ENCODE assay signal across 11 cellular contexts in genomic region chr6:82022614-82023102, GRCh38.
DNase-seq lines count a peak whose midpoint lies in the region; ATAC-seq and TF ChIP-seq lines count a peak whose summit lies in the region.
"Had no signal": no experiment of that assay in that cellular context is flagged by ENCODE, and none has a peak within 500 bp of the region (broad histone marks: within the 10 kb centered on the region; RNA-seq: fewer than 3 reads in every experiment).

No MANE protein-coding gene starts in this region.

- no peaks in the 10 kb centered on the region for H3K36me3 ChIP-seq in HEK293 (ENCODE audit: control insufficient read depth in 2 of 2, insufficient read depth in 1 of 2, low read length in 2 of 2)

- no peak overlapping the region for H3K27ac Mint-ChIP-seq in WTC11
- H3K27ac Mint-ChIP-seq in activated CD4-positive, alpha-beta memory T cell treated with anti-CD3 and anti-CD28 coated beads, Interleukin-2, amount 10 ng/mL, durations not matched to agents 7 days and 5 days: no peak overlapping the region
- H3K27ac Mint-ChIP-seq: activated CD8-positive, alpha-beta T cell treated with anti-CD3 and anti-CD28 coated beads, Interleukin-2, amount 10 ng/mL, durations not matched to agents 7 days and 5 days had no signal

- no peak overlapping the region for H3K4me3 Mint-ChIP-seq in WTC11
- H3K4me3 Mint-ChIP-seq in activated CD4-positive, alpha-beta memory T cell treated with anti-CD3 and anti-CD28 coated beads, Interleukin-2, amount 10 ng/mL, durations not matched to agents 7 days and 5 days: no peak overlapping the region
- H3K4me3 Mint-ChIP-seq: activated CD8-positive, alpha-beta T cell treated with anti-CD3 and anti-CD28 coated beads, Interleukin-2, amount 10 ng/mL, durations not matched to agents 7 days and 5 days had no signal

- H3K4me1 ChIP-seq in HEK293 (ENCODE audit: control insufficient read depth, insufficient read depth, low read length): no peaks in the 10 kb centered on the region
- H3K4me1 ChIP-seq: psoas muscle had no signal

- no peak for TF ChIP-seq CTCF in HEK293 (tag by site-specific recombination; IDR thresholded peaks at IDR 0.05)
- no peak for TF ChIP-seq CTCF in WTC11 (IDR thresholded peaks at IDR 0.05)

- H3K27me3 Mint-ChIP-seq in WTC11 (ENCODE audit: low read depth): no peaks in the 10 kb centered on the region
- H3K27me3 Mint-ChIP-seq in activated CD4-positive, alpha-beta memory T cell treated with anti-CD3 and anti-CD28 coated beads, Interleukin-2, amount 10 ng/mL, durations not matched to agents 7 days and 5 days: no peaks in the 10 kb centered on the region

- no peaks in the 10 kb centered on the region for H3K36me3 Mint-ChIP-seq in WTC11
- H3K36me3 Mint-ChIP-seq in activated CD4-positive, alpha-beta memory T cell treated with anti-CD3 and anti-CD28 coated beads, Interleukin-2, amount 10 ng/mL, durations not matched to agents 7 days and 5 days (ENCODE audit: low read depth): no peaks in the 10 kb centered on the region

- H3K9me3 Mint-ChIP-seq in WTC11: no peaks in the 10 kb centered on the region
- no peaks in the 10 kb centered on the region for H3K9me3 Mint-ChIP-seq in activated CD4-positive, alpha-beta memory T cell treated with anti-CD3 and anti-CD28 coated beads, Interleukin-2, amount 10 ng/mL, durations not matched to agents 7 days and 5 days

- no peak overlapping the region for H3K27ac ChIP-seq in HEK293 (ENCODE audit: extremely low read depth, low read depth, low read length)
- H3K27ac ChIP-seq: psoas muscle had no signal

- POLR2A ChIA-PET in HEK293 (lab: Yijun Ruan, JAX) (interaction anchor here (0.6 kb wide), 1 partner anchor 270 kb away, joined by 10 read pairs; the partner anchor contains the start of gene TENT5A), WTC11 (lab: Charles Lee) (no interaction called here)
- POLR2A ChIA-PET in activated CD4-positive, alpha-beta memory T cell treated with anti-CD3 and anti-CD28 coated beads, Interleukin-2, amount 10 ng/mL, durations not matched to agents 7 days and 5 days (lab: Charles Lee): no interaction called here

- DNase-seq in WTC11 (ENCODE audit: low spot score) (no peak), foreskin melanocyte (peak; percentile 70), skeletal muscle cell (ENCODE audit: low read depth) (peak; percentile 60), RPMI8226 (no peak), HUDEP-2 (lab: John Stamatoyannopoulos, UW; ENCODE audit: unreplicated experiment in 76 of 76) (no peak)
- no peak for DNase-seq in stimulated activated CD4-positive, alpha-beta T cell treated with anti-CD3 and anti-CD28 coated beads, Interleukin-4, amount 100 ng/mL, for 24 hours
- DNase-seq in activated CD4-positive, alpha-beta memory T cell treated with anti-CD3 and anti-CD28 coated beads, Interleukin-2, amount 10 ng/mL, durations not matched to agents 7 days and 5 days: no peak
- DNase-seq: activated CD8-positive, alpha-beta T cell treated with anti-CD3 and anti-CD28 coated beads, Interleukin-2, amount 10 ng/mL, durations not matched to agents 7 days and 5 days; MV-4-11; psoas muscle had no signal

- H3K4me3 ChIP-seq in HEK293 (ENCODE audit: low read depth, low read length) (no peak overlapping the region), skeletal muscle cell (ENCODE audit: low read depth, low read length) (no peak overlapping the region)
- H3K4me3 ChIP-seq: psoas muscle had no signal

- no peaks in the 10 kb centered on the region for H3K9me3 ChIP-seq in HEK293 (ENCODE audit: control insufficient read depth, insufficient read depth, low read depth, low read length)
- H3K9me3 ChIP-seq: psoas muscle had no signal

- CTCF ChIA-PET in HEK293 (lab: Yijun Ruan, JAX): interaction anchor here (0.5 to 1.7 kb wide), 2 partner anchors 17 to 268 kb away, joined by 3 to 4 read pairs; no protein-coding TSS in a partner anchor
- CTCF ChIA-PET in WTC11 (lab: Charles Lee): no interaction called here
- CTCF ChIA-PET in activated CD4-positive, alpha-beta memory T cell treated with anti-CD3 and anti-CD28 coated beads, Interleukin-2, amount 10 ng/mL, durations not matched to agents 7 days and 5 days (lab: Charles Lee): no interaction called here

- peak; percentile 38; the same call in 1 of the 2 replicates for ATAC-seq in WTC11
- ATAC-seq: activated CD8-positive, alpha-beta T cell treated with anti-CD3 and anti-CD28 coated beads, Interleukin-2, amount 10 ng/mL, durations not matched to agents 7 days and 5 days had no signal

- H3K4me1 Mint-ChIP-seq in WTC11: peaks cover 4% of the 10 kb centered on the region; the same call in 1 of the 2 replicates
- no peaks in the 10 kb centered on the region for H3K4me1 Mint-ChIP-seq in activated CD4-positive, alpha-beta memory T cell treated with anti-CD3 and anti-CD28 coated beads, Interleukin-2, amount 10 ng/mL, durations not matched to agents 7 days and 5 days

TF ChIP-seq in HEK293, 187 proteins besides CTCF, POLR2A, EP300 and RAD21 (continues in another document):
- TF ChIP-seq PBX3 (CRISPR knock-in tag; IDR thresholded peaks at IDR 0.05) (no peak), ZNF530 (tag by site-specific recombination; IDR thresholded peaks at IDR 0.05; ENCODE audit: low read depth) (no peak), ZNF133 (tag by site-specific recombination; IDR thresholded peaks at IDR 0.05) (0 out of 2 replicates have a peak, but pooled peaks have one; percentile 45), ZNF311 (tag by site-specific recombination; IDR thresholded peaks at IDR 0.05; ENCODE audit: borderline replicate concordance) (no peak), ZNF670 (tag by site-specific recombination; IDR thresholded peaks at IDR 0.05; ENCODE audit: low read depth) (no peak), ZNF10 (tag by site-specific recombination; IDR thresholded peaks at IDR 0.05) (peak; percentile 85)

TF ChIP-seq in WTC11, 78 proteins besides CTCF, POLR2A, EP300 and RAD21:
- TF ChIP-seq GRHL2 (CRISPR knock-in tag; IDR thresholded peaks at IDR 0.05; ENCODE audit: insufficient replicate concordance, severe bottlenecking): no peak
- no peak for TF ChIP-seq ETV6 (CRISPR knock-in tag; IDR thresholded peaks at IDR 0.05)
- TF ChIP-seq IRF1 (CRISPR knock-in tag; IDR thresholded peaks at IDR 0.05): no peak
- TF ChIP-seq FOXP1 (CRISPR knock-in tag; IDR thresholded peaks at IDR 0.05; ENCODE audit: borderline replicate concordance): no peak
- TF ChIP-seq, protein P1, sequence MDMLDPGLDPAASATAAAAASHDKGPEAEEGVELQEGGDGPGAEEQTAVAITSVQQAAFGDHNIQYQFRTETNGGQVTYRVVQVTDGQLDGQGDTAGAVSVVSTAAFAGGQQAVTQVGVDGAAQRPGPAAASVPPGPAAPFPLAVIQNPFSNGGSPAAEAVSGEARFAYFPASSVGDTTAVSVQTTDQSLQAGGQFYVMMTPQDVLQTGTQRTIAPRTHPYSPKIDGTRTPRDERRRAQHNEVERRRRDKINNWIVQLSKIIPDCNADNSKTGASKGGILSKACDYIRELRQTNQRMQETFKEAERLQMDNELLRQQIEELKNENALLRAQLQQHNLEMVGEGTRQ (CRISPR knock-in tag; IDR thresholded peaks at IDR 0.05): no peak
- no peak for TF ChIP-seq MXD4 (CRISPR knock-in tag; IDR thresholded peaks at IDR 0.05; ENCODE audit: borderline replicate concordance)
- no peak for TF ChIP-seq MYBL2 (CRISPR knock-in tag; IDR thresholded peaks at IDR 0.05)
- no peak for TF ChIP-seq ATF1 (CRISPR knock-in tag; IDR thresholded peaks at IDR 0.05)

Comparison
In these comparisons a context has a peak if more than half of its experiments do, and no peak if none do; other contexts are left out.
1. DNase-seq: peak in foreskin melanocyte (single experiment) and skeletal muscle cell (single experiment); none in WTC11 (single experiment), RPMI8226 (single experiment), HUDEP-2 (0 of 76), stimulated activated CD4-positive, alpha-beta T cell treated with anti-CD3 and anti-CD28 coated beads, Interleukin-4, amount 100 ng/mL, for 24 hours (single experiment) and activated CD4-positive, alpha-beta memory T cell treated with anti-CD3 and anti-CD28 coated beads, Interleukin-2, amount 10 ng/mL, durations not matched to agents 7 days and 5 days (single experiment).